ENCODE assay signal across 40 cellular contexts in genomic region chr4:4656977-4657376, GRCh38.
"Had no signal": no experiment of that assay in that cellular context is flagged by ENCODE, and none has a peak within 500 bp of the region (broad histone marks: within the 10 kb centered on the region; RNA-seq: fewer than 3 reads in every experiment).

No MANE protein-coding gene starts in this region.

- H3K4me3 Mint-ChIP-seq: activated B cell treated with CpG ODN at 0.5 μM for 24 hours; activated CD4-positive, alpha-beta memory T cell treated with anti-CD3 and anti-CD28 coated beads for 36 hours; activated CD4-positive, alpha-beta T cell treated with anti-CD3 and anti-CD28 coated beads, Interleukin-2, amount 10 ng/mL, durations not matched to agents 24 days and 14 days; activated CD8-positive, alpha-beta T cell treated with anti-CD3 and anti-CD28 coated beads for 36 hours; activated naive CD4-positive, alpha-beta T cell treated with anti-CD3 and anti-CD28 coated beads for 36 hours; activated naive CD8-positive, alpha-beta T cell treated with anti-CD3 and anti-CD28 coated beads for 36 hours; activated T-cell treated with anti-CD3 and anti-CD28 coated beads, Interleukin-2, amount 50 U/mL, for 4 hours; activated T-cell treated with anti-CD3 and anti-CD28 coated beads, Interleukin-2, amount 50 U/mL, for 72 hours; activated T-helper 1 cell treated with anti-CD3 and anti-CD28 coated beads, Interleukin-12 subunit alpha, Interleukin-12 subunit beta, Interleukin-2, Interleukin-4 antibody, amounts not matched to agents 30 ng/mL and 10 ng/mL and 1 ng/mL, durations not matched to agents 14 hours and 24 hours and 36 hours; activated T-helper 17 cell treated with anti-CD3 and anti-CD28 coated beads, Interleukin-2, amount 50 U/mL, for 72 hours; central memory CD8-positive, alpha-beta T cell; T-helper 1 cell treated with Interleukin-12 subunit alpha and Interleukin-12 subunit beta and Interleukin-4 antibody, amounts not matched to agents 30 μg/mL and 1 μg/mL, for 36 hours; T-helper 2 cell treated with Interferon-gamma antibody and Interleukin-4, amounts not matched to agents 5 μg/mL and 100 μg/mL, for 36 hours had no signal

- H3K4me1 Mint-ChIP-seq: activated B cell treated with CpG ODN at 0.5 μM for 24 hours; activated CD4-positive, alpha-beta T cell treated with anti-CD3 and anti-CD28 coated beads, Interleukin-2, amount 10 ng/mL, durations not matched to agents 24 days and 14 days; activated naive CD8-positive, alpha-beta T cell treated with anti-CD3 and anti-CD28 coated beads for 36 hours; activated T-helper 17 cell treated with anti-CD3 and anti-CD28 coated beads, Interleukin-2, amount 50 U/mL, for 72 hours; central memory CD8-positive, alpha-beta T cell had no signal

- H3K27ac Mint-ChIP-seq: activated B cell treated with CpG ODN at 0.5 μM for 24 hours; activated CD4-positive, alpha-beta memory T cell treated with anti-CD3 and anti-CD28 coated beads for 36 hours; activated CD4-positive, alpha-beta T cell treated with anti-CD3 and anti-CD28 coated beads, Interleukin-2, amount 10 ng/mL, durations not matched to agents 24 days and 14 days; activated CD8-positive, alpha-beta T cell treated with anti-CD3 and anti-CD28 coated beads for 36 hours; activated naive CD4-positive, alpha-beta T cell treated with anti-CD3 and anti-CD28 coated beads for 36 hours; activated naive CD8-positive, alpha-beta T cell treated with anti-CD3 and anti-CD28 coated beads for 36 hours; activated T-cell treated with anti-CD3 and anti-CD28 coated beads, Interleukin-2, amount 50 U/mL, for 72 hours; activated T-helper 1 cell treated with anti-CD3 and anti-CD28 coated beads, Interleukin-12 subunit alpha, Interleukin-12 subunit beta, Interleukin-2, Interleukin-4 antibody, amounts not matched to agents 30 ng/mL and 10 ng/mL and 1 ng/mL, durations not matched to agents 14 hours and 24 hours and 36 hours; activated T-helper 17 cell treated with anti-CD3 and anti-CD28 coated beads, Interleukin-2, amount 50 U/mL, for 72 hours; T-helper 1 cell treated with Interleukin-12 subunit alpha and Interleukin-12 subunit beta and Interleukin-4 antibody, amounts not matched to agents 30 μg/mL and 1 μg/mL, for 36 hours; T-helper 2 cell treated with Interferon-gamma antibody and Interleukin-4, amounts not matched to agents 5 μg/mL and 100 μg/mL, for 36 hours had no signal

- DNase-seq: activated B cell treated with CpG ODN at 0.5 μM for 24 hours; activated CD4-positive, alpha-beta memory T cell treated with anti-CD3 and anti-CD28 coated beads for 36 hours; activated CD4-positive, alpha-beta T cell treated with anti-CD3 and anti-CD28 coated beads for 4 hours; activated CD4-positive, alpha-beta T cell treated with anti-CD3 and anti-CD28 coated beads, Interleukin-2, amount 10 ng/mL, durations not matched to agents 24 days and 14 days; activated CD4-positive, alpha-beta T cell treated with anti-CD3 and anti-CD28 coated beads, Interleukin-2, amount 50 U/mL, for 1 hour; activated CD4-positive, alpha-beta T cell treated with anti-CD3 and anti-CD28 coated beads, Interleukin-2, amount 50 U/mL, for 4 hours; activated CD4-positive, CD25-positive, alpha-beta regulatory T cell treated with anti-CD3 and anti-CD28 coated beads, Interleukin-2, amount 50 U/mL, for 72 hours; activated CD8-positive, alpha-beta memory T cell treated with anti-CD3 and anti-CD28 coated beads, Interleukin-2, amount 50 U/mL, for 4 hours; activated CD8-positive, alpha-beta T cell treated with anti-CD3 and anti-CD28 coated beads for 36 hours; activated effector memory CD4-positive, alpha-beta T cell treated with anti-CD3 and anti-CD28 coated beads, Interleukin-2, amount 50 U/mL, for 16 hours; activated gamma-delta T cell treated with Interleukin-2 at 50 U/mL for 16 hours; activated naive CD4-positive, alpha-beta T cell; activated naive CD4-positive, alpha-beta T cell treated with anti-CD3 and anti-CD28 coated beads for 36 hours; activated naive CD4-positive, alpha-beta T cell treated with anti-CD3 and anti-CD28 coated beads, Interleukin-2, amount 50 U/mL, for 16 hours; activated naive CD8-positive, alpha-beta T cell treated with anti-CD3 and anti-CD28 coated beads for 36 hours; activated T-cell treated with anti-CD3 and anti-CD28 coated beads for 4 hours; activated T-cell treated with anti-CD3 and anti-CD28 coated beads, Interleukin-2, amount 50 U/mL, for 1 hour; activated T-cell treated with anti-CD3 and anti-CD28 coated beads, Interleukin-2, amount 50 U/mL, for 4 hours; activated T-cell treated with anti-CD3 and anti-CD28 coated beads, Interleukin-2, amount 50 U/mL, for 72 hours; adrenal gland; amniotic stem cell; aorta; body of pancreas; brain microvascular endothelial cell; caudate nucleus; cerebellar nuclear complex; T-helper 1 cell; T-helper 2 cell; T-helper 9 cell had no signal

- FAIRE-seq: astrocyte, TTC549 had no signal

- H3K9me3 Mint-ChIP-seq: activated B cell treated with CpG ODN at 0.5 μM for 24 hours; activated CD4-positive, alpha-beta memory T cell treated with anti-CD3 and anti-CD28 coated beads for 36 hours; activated CD4-positive, alpha-beta T cell treated with anti-CD3 and anti-CD28 coated beads, Interleukin-2, amount 10 ng/mL, durations not matched to agents 24 days and 14 days; activated CD8-positive, alpha-beta T cell treated with anti-CD3 and anti-CD28 coated beads for 36 hours; activated naive CD4-positive, alpha-beta T cell treated with anti-CD3 and anti-CD28 coated beads for 36 hours; activated naive CD4-positive, alpha-beta T cell treated with anti-CD3 and anti-CD28 coated beads, Interleukin-2, amount 50 U/mL, for 72 hours; activated naive CD8-positive, alpha-beta T cell treated with anti-CD3 and anti-CD28 coated beads for 36 hours; activated T-cell treated with anti-CD3 and anti-CD28 coated beads, Interleukin-2, amount 50 U/mL, for 4 hours; activated T-cell treated with anti-CD3 and anti-CD28 coated beads, Interleukin-2, amount 50 U/mL, for 72 hours; activated T-helper 1 cell treated with anti-CD3 and anti-CD28 coated beads, Interleukin-12 subunit alpha, Interleukin-12 subunit beta, Interleukin-2, Interleukin-4 antibody, amounts not matched to agents 30 ng/mL and 10 ng/mL and 1 ng/mL, durations not matched to agents 14 hours and 24 hours and 36 hours; activated T-helper 17 cell treated with anti-CD3 and anti-CD28 coated beads, Interleukin-2, amount 50 U/mL, for 72 hours; central memory CD8-positive, alpha-beta T cell; T-helper 1 cell treated with Interleukin-12 subunit alpha and Interleukin-12 subunit beta and Interleukin-4 antibody, amounts not matched to agents 30 μg/mL and 1 μg/mL, for 36 hours; T-helper 2 cell treated with Interferon-gamma antibody and Interleukin-4, amounts not matched to agents 5 μg/mL and 100 μg/mL, for 36 hours had no signal

- H3K4me1 ChIP-seq: adrenal gland, body of pancreas, breast epithelium had no signal

- H3K9me3 ChIP-seq: adrenal gland, body of pancreas, breast epithelium had no signal

- H3K36me3 ChIP-seq: adrenal gland, brain microvascular endothelial cell, breast epithelium, cardiac muscle cell had no signal

- H3K27me3 Mint-ChIP-seq: activated B cell treated with CpG ODN at 0.5 μM for 24 hours; activated CD4-positive, alpha-beta memory T cell treated with anti-CD3 and anti-CD28 coated beads for 36 hours; activated CD4-positive, alpha-beta T cell treated with anti-CD3 and anti-CD28 coated beads, Interleukin-2, amount 10 ng/mL, durations not matched to agents 24 days and 14 days; activated CD8-positive, alpha-beta T cell treated with anti-CD3 and anti-CD28 coated beads for 36 hours; activated naive CD8-positive, alpha-beta T cell treated with anti-CD3 and anti-CD28 coated beads for 36 hours; activated T-helper 17 cell treated with anti-CD3 and anti-CD28 coated beads, Interleukin-2, amount 50 U/mL, for 72 hours; central memory CD8-positive, alpha-beta T cell had no signal

- H3K27ac ChIP-seq: adrenal gland, body of pancreas, brain microvascular endothelial cell, breast epithelium, cardiac muscle cell, VCaP had no signal

- ATAC-seq: activated CD8-positive, alpha-beta T cell treated with anti-CD3 and anti-CD28 coated beads for 36 hours; activated naive CD4-positive, alpha-beta T cell treated with anti-CD3 and anti-CD28 coated beads, Interleukin-2, amount 50 U/mL, for 72 hours; activated T-cell treated with anti-CD3 and anti-CD28 coated beads, Interleukin-2, amount 50 U/mL, for 4 hours; activated T-cell treated with anti-CD3 and anti-CD28 coated beads, Interleukin-2, amount 50 U/mL, for 72 hours; activated T-helper 17 cell treated with anti-CD3 and anti-CD28 coated beads, Interleukin-2, amount 50 U/mL, for 72 hours; body of pancreas had no signal

- H3K4me3 ChIP-seq: adrenal gland, body of pancreas, breast epithelium, cardiac muscle cell had no signal

- H3K27me3 ChIP-seq: adrenal gland, body of pancreas, brain microvascular endothelial cell, breast epithelium, cardiac muscle cell had no signal
